In genomic region chr13:73215807-73216206, GRCh38 we compare ENCODE assay signal across 17 cellular contexts.
DNase-seq lines count a peak whose midpoint lies in the region; ATAC-seq, FAIRE-seq and TF ChIP-seq lines count a peak whose summit lies in the region.
"Had no signal": no experiment of that assay in that cellular context is flagged by ENCODE, and none has a peak within 500 bp of the region (broad histone marks: within the 10 kb centered on the region; RNA-seq: fewer than 3 reads in every experiment).

No MANE protein-coding gene starts in this region.

- H2AFZ ChIP-seq in GM23248 (no peak overlapping the region), astrocyte (ENCODE audit: low read depth, low read length) (no peak overlapping the region), smooth muscle cell (ENCODE audit: low read depth) (no peak overlapping the region)

- peak overlapping the region; percentile 23 for H3K27ac Mint-ChIP-seq in astrocyte (ENCODE audit: unreplicated experiment)
- H3K27ac Mint-ChIP-seq in CD8-positive, alpha-beta T cell: no peak overlapping the region
- H3K27ac Mint-ChIP-seq: activated CD8-positive, alpha-beta T cell treated with anti-CD3 and anti-CD28 coated beads, Interleukin-2, amount 10 ng/mL, durations not matched to agents 7 days and 5 days; immature natural killer cell; naive thymus-derived CD4-positive, alpha-beta T cell; stimulated activated effector memory CD8-positive, alpha-beta T cell treated with anti-CD3 and anti-CD28 coated beads, Interleukin-12 subunit alpha, Interleukin-12 subunit beta, amount 100 ng/mL, for 72 hours had no signal

- CTCF ChIA-PET in CD8-positive, alpha-beta T cell (lab: Charles Lee): no interaction called here

- POLR2A ChIA-PET in CD8-positive, alpha-beta T cell (lab: Charles Lee): no interaction called here

- H3K9me3 ChIP-seq in GM23248 (ENCODE audit: low read depth) (no peaks in the 10 kb centered on the region), astrocyte (ENCODE audit: insufficient read depth, low read depth, low read length) (no peaks in the 10 kb centered on the region), smooth muscle cell (replicated peaks; ENCODE audit: low read depth) (no peaks in the 10 kb centered on the region)
- no peaks in the 10 kb centered on the region for H3K9me3 ChIP-seq in CD8-positive, alpha-beta T cell (ENCODE audit: low read length)
- H3K9me3 ChIP-seq: uterus had no signal

- TF ChIP-seq CTCF in astrocyte (IDR thresholded peaks at IDR 0.05; ENCODE audit: insufficient read depth, low read depth, low read length) (no peak), smooth muscle cell (IDR thresholded peaks at IDR 0.05; ENCODE audit: borderline replicate concordance, insufficient read depth, poor library complexity, severe bottlenecking) (no peak)
- no peak for TF ChIP-seq CTCF in CD8-positive, alpha-beta T cell (IDR thresholded peaks at IDR 0.05)

- FAIRE-seq in astrocyte (lab: Jason Lieb, UNC): no peak

- in situ Hi-C loops in GM23248 (cut with MboI): no loop called here

- H3K4me3 Mint-ChIP-seq in astrocyte (ENCODE audit: unreplicated experiment): no peak overlapping the region
- no peak overlapping the region for H3K4me3 Mint-ChIP-seq in CD8-positive, alpha-beta T cell
- H3K4me3 Mint-ChIP-seq: activated CD8-positive, alpha-beta T cell treated with anti-CD3 and anti-CD28 coated beads, Interleukin-2, amount 10 ng/mL, durations not matched to agents 7 days and 5 days; immature natural killer cell; stimulated activated effector memory CD8-positive, alpha-beta T cell treated with anti-CD3 and anti-CD28 coated beads, Interleukin-12 subunit alpha, Interleukin-12 subunit beta, amount 100 ng/mL, for 72 hours had no signal

- no peaks in the 10 kb centered on the region for H3K36me3 Mint-ChIP-seq in astrocyte (ENCODE audit: low read depth, unreplicated experiment)
- H3K36me3 Mint-ChIP-seq in CD8-positive, alpha-beta T cell: no peaks in the 10 kb centered on the region
- H3K36me3 Mint-ChIP-seq: immature natural killer cell; naive thymus-derived CD4-positive, alpha-beta T cell; stimulated activated effector memory CD8-positive, alpha-beta T cell treated with anti-CD3 and anti-CD28 coated beads, Interleukin-12 subunit alpha, Interleukin-12 subunit beta, amount 100 ng/mL, for 72 hours had no signal

- H3K4me3 ChIP-seq in GM23248 (peak overlapping the region; percentile 4), astrocyte (ENCODE audit: insufficient read depth, low read depth, low read length) (no peak overlapping the region), smooth muscle cell (no peak overlapping the region)
- H3K4me3 ChIP-seq in CD8-positive, alpha-beta T cell (ENCODE audit: low read depth, low read length): no peak overlapping the region
- H3K4me3 ChIP-seq: uterus had no signal

- H3K79me2 ChIP-seq in GM23248 (ENCODE audit: insufficient read depth) (no peaks in the 10 kb centered on the region), astrocyte (ENCODE audit: insufficient read depth, low read length) (no peaks in the 10 kb centered on the region), smooth muscle cell (ENCODE audit: low read depth) (no peaks in the 10 kb centered on the region)

- no peaks in the 10 kb centered on the region; the same call in 1 of the 2 replicates for H3K9me2 ChIP-seq in GM23248 (ENCODE audit: insufficient read depth)

- peaks cover 1% of the 10 kb centered on the region for H3K9me3 Mint-ChIP-seq in astrocyte (ENCODE audit: unreplicated experiment)
- no peaks in the 10 kb centered on the region for H3K9me3 Mint-ChIP-seq in CD8-positive, alpha-beta T cell
- H3K9me3 Mint-ChIP-seq: stimulated activated effector memory CD8-positive, alpha-beta T cell treated with anti-CD3 and anti-CD28 coated beads, Interleukin-12 subunit alpha, Interleukin-12 subunit beta, amount 100 ng/mL, for 72 hours had no signal

- ATAC-seq in CD8-positive, alpha-beta T cell: no peak
- ATAC-seq in GM18861 (IDR thresholded peaks at IDR 0.05; ENCODE audit: unreplicated experiment): no peak
- ATAC-seq: activated CD8-positive, alpha-beta T cell treated with anti-CD3 and anti-CD28 coated beads, Interleukin-2, amount 10 ng/mL, durations not matched to agents 7 days and 5 days; naive thymus-derived CD4-positive, alpha-beta T cell; stimulated activated effector memory CD8-positive, alpha-beta T cell treated with anti-CD3 and anti-CD28 coated beads, Interleukin-12 subunit alpha, Interleukin-12 subunit beta, amount 100 ng/mL, for 72 hours had no signal

- peaks cover 25% of the 10 kb centered on the region for H3K4me1 ChIP-seq in GM23248 (ENCODE audit: insufficient read depth)
- peaks cover 4% of the 10 kb centered on the region for H3K4me1 ChIP-seq in astrocyte (ENCODE audit: insufficient read depth, low read length)
- H3K4me1 ChIP-seq in smooth muscle cell (ENCODE audit: low read depth): no peaks in the 10 kb centered on the region
- peaks cover 9% of the 10 kb centered on the region for H3K4me1 ChIP-seq in CD8-positive, alpha-beta T cell (ENCODE audit: insufficient read depth, low read length)
- H3K4me1 ChIP-seq: uterus had no signal

- H3K4me1 Mint-ChIP-seq in astrocyte (ENCODE audit: low read depth, unreplicated experiment): peaks cover 16% of the 10 kb centered on the region
- H3K4me1 Mint-ChIP-seq in CD8-positive, alpha-beta T cell (ENCODE audit: low read depth): peaks cover 9% of the 10 kb centered on the region
- H3K4me1 Mint-ChIP-seq: immature natural killer cell; stimulated activated effector memory CD8-positive, alpha-beta T cell treated with anti-CD3 and anti-CD28 coated beads, Interleukin-12 subunit alpha, Interleukin-12 subunit beta, amount 100 ng/mL, for 72 hours had no signal

- H4K20me1 ChIP-seq in GM23248 (ENCODE audit: insufficient read depth) (no peaks in the 10 kb centered on the region), astrocyte (ENCODE audit: insufficient read depth, low read length) (no peaks in the 10 kb centered on the region), smooth muscle cell (ENCODE audit: low read depth) (no peaks in the 10 kb centered on the region)

- no peaks in the 10 kb centered on the region for H3K27me3 Mint-ChIP-seq in astrocyte (ENCODE audit: low read depth, unreplicated experiment)
- no peaks in the 10 kb centered on the region for H3K27me3 Mint-ChIP-seq in CD8-positive, alpha-beta T cell (ENCODE audit: low read depth)

- peak overlapping the region; percentile 33 for H3K4me2 ChIP-seq in GM23248 (ENCODE audit: unreplicated experiment)
- peak overlapping the region; percentile 14 for H3K4me2 ChIP-seq in astrocyte (ENCODE audit: low read length)
- peak overlapping the region; percentile 36 for H3K4me2 ChIP-seq in smooth muscle cell

- H3F3A ChIP-seq in GM23248 (ENCODE audit: insufficient read depth): peaks cover 18% of the 10 kb centered on the region
- H3F3A ChIP-seq in smooth muscle cell (ENCODE audit: low read depth): no peaks in the 10 kb centered on the region

- H3K9ac ChIP-seq in GM23248 (no peak overlapping the region), astrocyte (ENCODE audit: low read length) (no peak overlapping the region), smooth muscle cell (ENCODE audit: low read depth) (no peak overlapping the region)

- peak; percentile 71 for DNase-seq in GM23248
- DNase-seq in astrocyte (ENCODE audit: low read depth): peak; percentile 87
- peak; percentile 78 for DNase-seq in iris pigment epithelial cell (ENCODE audit: low read depth)
- DNase-seq in smooth muscle cell (lab: John Stamatoyannopoulos, UW; ENCODE audit: unreplicated experiment): no peak
- DNase-seq in CD8-positive, alpha-beta T cell: no peak
- no peak for DNase-seq in NCI-H2081 treated with DMSO at 0.1 percent for 48 hours (lab: John Stamatoyannopoulos, UW)
- no peak for DNase-seq in activated effector memory CD4-positive, alpha-beta T cell treated with Interleukin-2 at 50 U/mL for 16 hours
- DNase-seq: activated CD8-positive, alpha-beta T cell treated with anti-CD3 and anti-CD28 coated beads, Interleukin-2, amount 10 ng/mL, durations not matched to agents 7 days and 5 days; immature natural killer cell; naive thymus-derived CD4-positive, alpha-beta T cell; NCI-H2107; SHP77 treated with DMSO at 0.1 percent for 48 hours; stimulated activated CD4-positive, alpha-beta T cell treated with anti-CD3 and anti-CD28 coated beads, Interleukin-4, amount 100 ng/mL, for 24 hours had no signal

- 21 to 24% methylated on average over 6 of the region's 6 CpGs for WGBS in GM23248 (ENCODE audit: low coverage in 1 of 2, low lambda C conversion rate in 2 of 2, missing lambda C conversion rate in 2 of 2), 2 experiments
- WGBS in smooth muscle cell (ENCODE audit: low lambda C conversion rate): 36% methylated on average over 6 of the region's 6 CpGs

- H3K27ac ChIP-seq in GM23248 (peak overlapping the region; percentile 42), astrocyte (ENCODE audit: low read depth, low read length) (no peak overlapping the region), smooth muscle cell (ENCODE audit: low read depth) (no peak overlapping the region)
- no peak overlapping the region for H3K27ac ChIP-seq in CD8-positive, alpha-beta T cell (ENCODE audit: low read depth, low read length)
- H3K27ac ChIP-seq: C4-2B had no signal

- H3K36me3 ChIP-seq in GM23248 (ENCODE audit: low read depth): no peaks in the 10 kb centered on the region
- no peaks in the 10 kb centered on the region for H3K36me3 ChIP-seq in astrocyte (ENCODE audit: insufficient read depth, low read length)
- H3K36me3 ChIP-seq in smooth muscle cell (ENCODE audit: low read depth): no peaks in the 10 kb centered on the region
- no peaks in the 10 kb centered on the region for H3K36me3 ChIP-seq in CD8-positive, alpha-beta T cell (ENCODE audit: insufficient read depth, low read length)
- H3K36me3 ChIP-seq: uterus had no signal

- no peaks in the 10 kb centered on the region for H3K27me3 ChIP-seq in GM23248 (replicated peaks; ENCODE audit: insufficient read depth)
- H3K27me3 ChIP-seq in astrocyte (ENCODE audit: insufficient read depth, low read length): no peaks in the 10 kb centered on the region
- no peaks in the 10 kb centered on the region for H3K27me3 ChIP-seq in smooth muscle cell (ENCODE audit: low read depth)
- no peaks in the 10 kb centered on the region for H3K27me3 ChIP-seq in CD8-positive, alpha-beta T cell (ENCODE audit: insufficient read depth, low read length)
- H3K27me3 ChIP-seq: uterus had no signal

- intact Hi-C loops in CD8-positive, alpha-beta T cell (cut with DNase I, micrococcal nuclease): no loop called here

Comparison
In these comparisons a context has a peak if more than half of its experiments do, and no peak if none do; other contexts are left out.
1. DNase-seq: peak in GM23248 (single experiment), astrocyte (single experiment) and iris pigment epithelial cell (single experiment); none in smooth muscle cell (single experiment), CD8-positive, alpha-beta T cell (0 of 7), NCI-H2081 treated with DMSO at 0.1 percent for 48 hours (single experiment) and activated effector memory CD4-positive, alpha-beta T cell treated with Interleukin-2 at 50 U/mL for 16 hours (single experiment).
2. Peak in every context shown above with its lines, with median percentiles within 50 percentile points of each other: H3K4me2 ChIP-seq.